Comparison of ENCODE assay signal across 15 cellular contexts in genomic region chr7:98116656-98117461, GRCh38.
DNase-seq lines count a peak whose midpoint lies in the region; ATAC-seq and TF ChIP-seq lines count a peak whose summit lies in the region.
"Had no signal": no experiment of that assay in that cellular context is flagged by ENCODE, and none has a peak within 500 bp of the region (broad histone marks: within the 10 kb centered on the region; RNA-seq: fewer than 3 reads in every experiment).

No MANE protein-coding gene starts in this region.

- H3K27me3 Mint-ChIP-seq in nephron progenitor cell (ENCODE audit: low read depth, poor library complexity) = peaks cover 2% of the 10 kb centered on the region
- H3K27me3 Mint-ChIP-seq: activated CD4-positive, alpha-beta memory T cell treated with anti-CD3 and anti-CD28 coated beads, Interleukin-2, amount 10 ng/mL, durations not matched to agents 7 days and 5 days; CD4-positive, alpha-beta T cell; naive thymus-derived CD4-positive, alpha-beta T cell had no signal

- CTCF ChIA-PET in GM10248 (lab: Yijun Ruan, JAX) = interaction anchor here (0.7 to 2.1 kb wide), 7 partner anchors 8 to 52 kb away, joined by 3 to 7 read pairs (median 3); no protein-coding TSS in a partner anchor

- H3K9me3 Mint-ChIP-seq in nephron progenitor cell = no peaks in the 10 kb centered on the region
- H3K9me3 Mint-ChIP-seq: activated CD4-positive, alpha-beta memory T cell treated with anti-CD3 and anti-CD28 coated beads, Interleukin-2, amount 10 ng/mL, durations not matched to agents 7 days and 5 days; CD4-positive, alpha-beta T cell had no signal

- ATAC-seq in HG03342 (IDR thresholded peaks at IDR 0.05; ENCODE audit: unreplicated experiment) (no peak), HG03159 (IDR thresholded peaks at IDR 0.05; ENCODE audit: unreplicated experiment) (no peak)
- ATAC-seq: naive thymus-derived CD4-positive, alpha-beta T cell had no signal

- DNase-seq in GM10248 (ENCODE audit: extremely low spot score) (peak; percentile 1), NCI-H226 (peak; percentile 17), epithelial cell of prostate (ENCODE audit: low read depth, low spot score) (peak; percentile 33), nephron progenitor cell (no peak), caudate nucleus (lab: John Stamatoyannopoulos, UW) (no peak), NCI-H1436 treated with DMSO at 0.1 percent for 48 hours (lab: John Stamatoyannopoulos, UW) (no peak)
- DNase-seq: activated CD4-positive, alpha-beta memory T cell treated with anti-CD3 and anti-CD28 coated beads, Interleukin-2, amount 10 ng/mL, durations not matched to agents 7 days and 5 days; activated naive CD4-positive, alpha-beta T cell; CD4-positive, alpha-beta T cell; naive thymus-derived CD4-positive, alpha-beta T cell had no signal

- peak overlapping the region; percentile 23 for H3K27ac Mint-ChIP-seq in nephron progenitor cell
- H3K27ac Mint-ChIP-seq: activated CD4-positive, alpha-beta memory T cell treated with anti-CD3 and anti-CD28 coated beads, Interleukin-2, amount 10 ng/mL, durations not matched to agents 7 days and 5 days; CD4-positive, alpha-beta T cell had no signal

- no peak overlapping the region for H3K4me3 Mint-ChIP-seq in nephron progenitor cell
- H3K4me3 Mint-ChIP-seq: activated CD4-positive, alpha-beta memory T cell treated with anti-CD3 and anti-CD28 coated beads, Interleukin-2, amount 10 ng/mL, durations not matched to agents 7 days and 5 days; CD4-positive, alpha-beta T cell; naive thymus-derived CD4-positive, alpha-beta T cell had no signal

- H3K4me1 Mint-ChIP-seq in nephron progenitor cell = peaks cover 66% of the 10 kb centered on the region
- H3K4me1 Mint-ChIP-seq: activated CD4-positive, alpha-beta memory T cell treated with anti-CD3 and anti-CD28 coated beads, Interleukin-2, amount 10 ng/mL, durations not matched to agents 7 days and 5 days had no signal

- peaks cover 20% of the 10 kb centered on the region for H3K36me3 Mint-ChIP-seq in nephron progenitor cell (ENCODE audit: low read depth)

- TF ChIP-seq CTCF in GM10248 (IDR thresholded peaks at IDR 0.05; ENCODE audit: control extremely low read depth, extremely low read depth, low read depth, missing control alignments) (no peak), nephron progenitor cell (IDR thresholded peaks at IDR 0.05) (no peak)

- POLR2A ChIA-PET in GM10248 (lab: Yijun Ruan, JAX) = no interaction called here

- H3K27ac ChIP-seq in epithelial cell of prostate = peak overlapping the region; percentile 48
- no peak overlapping the region for H3K27ac ChIP-seq in caudate nucleus (ENCODE audit: low read depth, low read length)
- H3K27ac ChIP-seq: RWPE1, skin epidermis, thoracic aorta had no signal

Comparison
In these comparisons a context has a peak if more than half of its experiments do, and no peak if none do; other contexts are left out.
1. DNase-seq: peak in GM10248 (single experiment), NCI-H226 (single experiment) and epithelial cell of prostate (single experiment); none in nephron progenitor cell (single experiment), caudate nucleus (0 of 61) and NCI-H1436 treated with DMSO at 0.1 percent for 48 hours (single experiment).